ENCODE assay signal across 10 cellular contexts in genomic region chr2:55119711-55120487, GRCh38.
A peak's percentile ranks its signal among the peaks of the same experiment; 100 is the strongest.
DNase-seq lines count a peak whose midpoint lies in the region; ATAC-seq and TF ChIP-seq lines count a peak whose summit lies in the region.
"Had no signal": no experiment of that assay in that cellular context is flagged by ENCODE, and none has a peak within 500 bp of the region (broad histone marks: within the 10 kb centered on the region; RNA-seq: fewer than 3 reads in every experiment).

No MANE protein-coding gene starts in this region.

- CTCF ChIA-PET in WTC11 (lab: Charles Lee): interaction anchor here (1.0 to 2.0 kb wide), 2 partner anchors 14 to 70 kb away, joined by 3 to 6 read pairs; partner anchors contain the start of gene RTN4

- H3K27me3 Mint-ChIP-seq in WTC11 (ENCODE audit: low read depth): no peaks in the 10 kb centered on the region
- H3K27me3 Mint-ChIP-seq: activated naive CD8-positive, alpha-beta T cell had no signal

- intact Hi-C loops in left colon (cut with DNase I, micrococcal nuclease): no loop called here

- no peaks in the 10 kb centered on the region for H3K36me3 Mint-ChIP-seq in WTC11
- H3K36me3 Mint-ChIP-seq: activated naive CD8-positive, alpha-beta T cell had no signal

- H3K4me1 Mint-ChIP-seq in WTC11: peaks cover 26% of the 10 kb centered on the region

- no peaks in the 10 kb centered on the region for H3K27me3 ChIP-seq in HL-60 (ENCODE audit: insufficient read depth, poor library complexity, severe bottlenecking)
- H3K27me3 ChIP-seq: MG63 had no signal

- no peak for ATAC-seq in WTC11
- ATAC-seq in left colon: peak; percentile 54
- ATAC-seq in HG03565 (IDR thresholded peaks at IDR 0.05; ENCODE audit: unreplicated experiment): no peak
- no peak for ATAC-seq in HG02938 (IDR thresholded peaks at IDR 0.05; ENCODE audit: unreplicated experiment)

- H3K27ac Mint-ChIP-seq in WTC11: 0 out of 2 replicates have a peak overlapping the region, but pooled peaks have one; percentile 20
- H3K27ac Mint-ChIP-seq: activated naive CD8-positive, alpha-beta T cell had no signal

- H3K4me3 Mint-ChIP-seq in WTC11: no peak overlapping the region
- H3K4me3 Mint-ChIP-seq: activated naive CD8-positive, alpha-beta T cell had no signal

- H3K27ac ChIP-seq in HL-60 (replicated peaks): peak overlapping the region; percentile 56

- no peak for TF ChIP-seq CTCF in HL-60 (IDR thresholded peaks at IDR 0.05; ENCODE audit: insufficient read depth, low read length)
- TF ChIP-seq CTCF in WTC11 (IDR thresholded peaks at IDR 0.05): no peak

- DNase-seq in HL-60 (ENCODE audit: low read depth in 1 of 2, low spot score in 1 of 2) (no peak), WTC11 (ENCODE audit: low spot score) (no peak), left colon (no peak), stromal cell of bone marrow (ENCODE audit: low read depth) (peak; percentile 60), epidermal melanocyte (ENCODE audit: insufficient read length, low spot score) (no peak), NCI-H774 (lab: John Stamatoyannopoulos, UW) (no peak)

- H3K4me3 ChIP-seq in HL-60 (replicated peaks; ENCODE audit: insufficient read depth, low read length): no peak overlapping the region
- H3K4me3 ChIP-seq: MG63 had no signal

- H3K9me3 Mint-ChIP-seq in WTC11: peaks cover 8% of the 10 kb centered on the region

- POLR2A ChIA-PET in WTC11 (lab: Charles Lee): interaction anchor here (0.6 to 1.3 kb wide), 2 partner anchors 70 kb away, joined by 3 read pairs; partner anchors contain the start of gene RTN4

TF ChIP-seq in WTC11, 78 proteins besides CTCF, POLR2A, EP300 and RAD21:
- TF ChIP-seq GTF2I (CRISPR knock-in tag; conservative IDR thresholded peaks at IDR 0.05): no peak
- TF ChIP-seq, protein P1, sequence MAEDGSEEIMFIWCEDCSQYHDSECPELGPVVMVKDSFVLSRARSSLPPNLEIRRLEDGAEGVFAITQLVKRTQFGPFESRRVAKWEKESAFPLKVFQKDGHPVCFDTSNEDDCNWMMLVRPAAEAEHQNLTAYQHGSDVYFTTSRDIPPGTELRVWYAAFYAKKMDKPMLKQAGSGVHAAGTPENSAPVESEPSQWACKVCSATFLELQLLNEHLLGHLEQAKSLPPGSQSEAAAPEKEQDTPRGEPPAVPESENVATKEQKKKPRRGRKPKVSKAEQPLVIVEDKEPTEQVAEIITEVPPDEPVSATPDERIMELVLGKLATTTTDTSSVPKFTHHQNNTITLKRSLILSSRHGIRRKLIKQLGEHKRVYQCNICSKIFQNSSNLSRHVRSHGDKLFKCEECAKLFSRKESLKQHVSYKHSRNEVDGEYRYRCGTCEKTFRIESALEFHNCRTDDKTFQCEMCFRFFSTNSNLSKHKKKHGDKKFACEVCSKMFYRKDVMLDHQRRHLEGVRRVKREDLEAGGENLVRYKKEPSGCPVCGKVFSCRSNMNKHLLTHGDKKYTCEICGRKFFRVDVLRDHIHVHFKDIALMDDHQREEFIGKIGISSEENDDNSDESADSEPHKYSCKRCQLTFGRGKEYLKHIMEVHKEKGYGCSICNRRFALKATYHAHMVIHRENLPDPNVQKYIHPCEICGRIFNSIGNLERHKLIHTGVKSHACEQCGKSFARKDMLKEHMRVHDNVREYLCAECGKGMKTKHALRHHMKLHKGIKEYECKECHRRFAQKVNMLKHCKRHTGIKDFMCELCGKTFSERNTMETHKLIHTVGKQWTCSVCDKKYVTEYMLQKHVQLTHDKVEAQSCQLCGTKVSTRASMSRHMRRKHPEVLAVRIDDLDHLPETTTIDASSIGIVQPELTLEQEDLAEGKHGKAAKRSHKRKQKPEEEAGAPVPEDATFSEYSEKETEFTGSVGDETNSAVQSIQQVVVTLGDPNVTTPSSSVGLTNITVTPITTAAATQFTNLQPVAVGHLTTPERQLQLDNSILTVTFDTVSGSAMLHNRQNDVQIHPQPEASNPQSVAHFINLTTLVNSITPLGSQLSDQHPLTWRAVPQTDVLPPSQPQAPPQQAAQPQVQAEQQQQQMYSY (CRISPR knock-in tag; IDR thresholded peaks at IDR 0.05): 0 out of 2 replicates have a peak, but pooled peaks have one; percentile 10
- no peak for TF ChIP-seq ESRRA (CRISPR knock-in tag; IDR thresholded peaks at IDR 0.05; ENCODE audit: borderline replicate concordance)
- TF ChIP-seq ZNF512 (CRISPR knock-in tag; IDR thresholded peaks at IDR 0.05; ENCODE audit: borderline replicate concordance): no peak
- no peak for TF ChIP-seq IRF2 (CRISPR knock-in tag; IDR thresholded peaks at IDR 0.05; ENCODE audit: borderline replicate concordance, low read depth)
- TF ChIP-seq, protein P2, sequence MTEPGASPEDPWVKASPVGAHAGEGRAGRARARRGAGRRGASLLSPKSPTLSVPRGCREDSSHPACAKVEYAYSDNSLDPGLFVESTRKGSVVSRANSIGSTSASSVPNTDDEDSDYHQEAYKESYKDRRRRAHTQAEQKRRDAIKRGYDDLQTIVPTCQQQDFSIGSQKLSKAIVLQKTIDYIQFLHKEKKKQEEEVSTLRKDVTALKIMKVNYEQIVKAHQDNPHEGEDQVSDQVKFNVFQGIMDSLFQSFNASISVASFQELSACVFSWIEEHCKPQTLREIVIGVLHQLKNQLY (CRISPR knock-in tag; IDR thresholded peaks at IDR 0.05): no peak
- TF ChIP-seq, protein P3, sequence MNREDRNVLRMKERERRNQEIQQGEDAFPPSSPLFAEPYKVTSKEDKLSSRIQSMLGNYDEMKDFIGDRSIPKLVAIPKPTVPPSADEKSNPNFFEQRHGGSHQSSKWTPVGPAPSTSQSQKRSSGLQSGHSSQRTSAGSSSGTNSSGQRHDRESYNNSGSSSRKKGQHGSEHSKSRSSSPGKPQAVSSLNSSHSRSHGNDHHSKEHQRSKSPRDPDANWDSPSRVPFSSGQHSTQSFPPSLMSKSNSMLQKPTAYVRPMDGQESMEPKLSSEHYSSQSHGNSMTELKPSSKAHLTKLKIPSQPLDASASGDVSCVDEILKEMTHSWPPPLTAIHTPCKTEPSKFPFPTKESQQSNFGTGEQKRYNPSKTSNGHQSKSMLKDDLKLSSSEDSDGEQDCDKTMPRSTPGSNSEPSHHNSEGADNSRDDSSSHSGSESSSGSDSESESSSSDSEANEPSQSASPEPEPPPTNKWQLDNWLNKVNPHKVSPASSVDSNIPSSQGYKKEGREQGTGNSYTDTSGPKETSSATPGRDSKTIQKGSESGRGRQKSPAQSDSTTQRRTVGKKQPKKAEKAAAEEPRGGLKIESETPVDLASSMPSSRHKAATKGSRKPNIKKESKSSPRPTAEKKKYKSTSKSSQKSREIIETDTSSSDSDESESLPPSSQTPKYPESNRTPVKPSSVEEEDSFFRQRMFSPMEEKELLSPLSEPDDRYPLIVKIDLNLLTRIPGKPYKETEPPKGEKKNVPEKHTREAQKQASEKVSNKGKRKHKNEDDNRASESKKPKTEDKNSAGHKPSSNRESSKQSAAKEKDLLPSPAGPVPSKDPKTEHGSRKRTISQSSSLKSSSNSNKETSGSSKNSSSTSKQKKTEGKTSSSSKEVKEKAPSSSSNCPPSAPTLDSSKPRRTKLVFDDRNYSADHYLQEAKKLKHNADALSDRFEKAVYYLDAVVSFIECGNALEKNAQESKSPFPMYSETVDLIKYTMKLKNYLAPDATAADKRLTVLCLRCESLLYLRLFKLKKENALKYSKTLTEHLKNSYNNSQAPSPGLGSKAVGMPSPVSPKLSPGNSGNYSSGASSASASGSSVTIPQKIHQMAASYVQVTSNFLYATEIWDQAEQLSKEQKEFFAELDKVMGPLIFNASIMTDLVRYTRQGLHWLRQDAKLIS (CRISPR knock-in tag; IDR thresholded peaks at IDR 0.05; ENCODE audit: borderline replicate concordance): no peak
- TF ChIP-seq RORB (CRISPR knock-in tag; IDR thresholded peaks at IDR 0.05): no peak
